In genomic region chr3:149016242-149016641, GRCh38 we compare ENCODE assay signal across 22 cellular contexts. TPM values are rescaled to one million over a fixed set of nuclear protein-coding genes. Genes with fewer than 3 reads are reported as not detected.
DNase-seq lines count a peak whose midpoint lies in the region; ATAC-seq and TF ChIP-seq lines count a peak whose summit lies in the region.
"Had no signal": no experiment of that assay in that cellular context is flagged by ENCODE, and none has a peak within 500 bp of the region (broad histone marks: within the 10 kb centered on the region; RNA-seq: fewer than 3 reads in every experiment).

No MANE protein-coding gene starts in this region.

- H3K4me1 ChIP-seq in HCT116 (ENCODE audit: control insufficient read depth in 1 of 2, insufficient read depth in 2 of 2, low read length in 2 of 2) (no peaks in the 10 kb centered on the region), osteoblast (ENCODE audit: insufficient read depth, low read length) (peaks cover 74% of the 10 kb centered on the region)
- H3K4me1 ChIP-seq: upper lobe of right lung had no signal

- BruUV-seq in HCT116 (replicated peaks; lab: Mats Ljungman, UMichigan), result no TSS peak

- peak overlapping the region; percentile 5 to 69 for H3K27ac Mint-ChIP-seq in effector memory CD8-positive, alpha-beta T cell
- H3K27ac Mint-ChIP-seq: activated T-helper 2 cell treated with anti-CD3 and anti-CD28 coated beads, Interferon-gamma antibody, Interleukin-2, Interleukin-4, amounts not matched to agents 10 μg/mL and 5 μg/mL and 100 μg/mL, durations not matched to agents 14 hours and 24 hours and 36 hours; stimulated activated memory B cell treated with anti-CD40 and anti-IgM and Interleukin-4, amounts not matched to agents 10 μg/mL and 1 μg/mL and 100 μg/mL, for 72 hours had no signal

- H3K4me3 ChIP-seq in HCT116 (replicated peaks in 1 of 2; ENCODE audit: low read depth in 1 of 2, low read length in 2 of 2) (no peak overlapping the region), osteoblast (ENCODE audit: insufficient read depth, low read length) (no peak overlapping the region)
- H3K4me3 ChIP-seq: upper lobe of right lung had no signal

- H3K27me3 ChIP-seq in HCT116 (ENCODE audit: insufficient read depth, low read length) (no peaks in the 10 kb centered on the region), osteoblast (ENCODE audit: insufficient read depth, low read length) (no peaks in the 10 kb centered on the region)
- H3K27me3 ChIP-seq: upper lobe of right lung had no signal

- H3K27me3 Mint-ChIP-seq in effector memory CD8-positive, alpha-beta T cell, result no peaks in the 10 kb centered on the region
- H3K27me3 Mint-ChIP-seq: stimulated activated memory B cell treated with anti-CD40 and anti-IgM and Interleukin-4, amounts not matched to agents 10 μg/mL and 1 μg/mL and 100 μg/mL, for 72 hours had no signal

- H3K4me1 Mint-ChIP-seq in effector memory CD8-positive, alpha-beta T cell (ENCODE audit: low read depth in 2 of 2), result peaks cover 50 to 62% of the 10 kb centered on the region in 2 donors
- H3K4me1 Mint-ChIP-seq: stimulated activated memory B cell treated with anti-CD40 and anti-IgM and Interleukin-4, amounts not matched to agents 10 μg/mL and 1 μg/mL and 100 μg/mL, for 72 hours had no signal

- POLR2A ChIA-PET in HCT116 (lab: Charles Lee), result no interaction called here

- no peaks in the 10 kb centered on the region for H3K9me3 Mint-ChIP-seq in effector memory CD8-positive, alpha-beta T cell
- H3K9me3 Mint-ChIP-seq: activated T-helper 2 cell treated with anti-CD3 and anti-CD28 coated beads, Interferon-gamma antibody, Interleukin-2, Interleukin-4, amounts not matched to agents 10 μg/mL and 5 μg/mL and 100 μg/mL, durations not matched to agents 14 hours and 24 hours and 36 hours; stimulated activated memory B cell treated with anti-CD40 and anti-IgM and Interleukin-4, amounts not matched to agents 10 μg/mL and 1 μg/mL and 100 μg/mL, for 72 hours had no signal

- no peaks in the 10 kb centered on the region for H3K9me2 ChIP-seq in HCT116 (ENCODE audit: insufficient read depth)

- H3K79me2 ChIP-seq in HCT116 (ENCODE audit: insufficient read depth, low read length), result no peaks in the 10 kb centered on the region
- peaks cover 20% of the 10 kb centered on the region for H3K79me2 ChIP-seq in osteoblast (ENCODE audit: insufficient read depth, low read length)

- ATAC-seq in HCT116, result peak; percentile 69
- no peak for ATAC-seq in effector memory CD8-positive, alpha-beta T cell (replicated peaks)
- ATAC-seq: stimulated activated memory B cell treated with anti-CD40 and anti-IgM and Interleukin-4, amounts not matched to agents 10 μg/mL and 1 μg/mL and 100 μg/mL, for 72 hours; upper lobe of right lung had no signal

- H3K4me2 ChIP-seq in HCT116 (ENCODE audit: low read length) (no peak overlapping the region), osteoblast (ENCODE audit: insufficient read depth, low read length) (peak overlapping the region; percentile 49)

- peaks cover 41% of the 10 kb centered on the region for H3K36me3 Mint-ChIP-seq in effector memory CD8-positive, alpha-beta T cell (ENCODE audit: insufficient read depth)

- H3K9ac ChIP-seq in HCT116 (ENCODE audit: low read length), result no peak overlapping the region

- H3K9me3 ChIP-seq in HCT116 (ENCODE audit: control insufficient read depth in 1 of 2, insufficient read depth in 1 of 2, low read depth in 1 of 2, low read length in 2 of 2), result no peaks in the 10 kb centered on the region
- H3K9me3 ChIP-seq in osteoblast (ENCODE audit: low read depth, low read length), result no peaks in the 10 kb centered on the region
- H3K9me3 ChIP-seq: upper lobe of right lung had no signal

- TF ChIP-seq CTCF in HCT116 (IDR thresholded peaks at IDR 0.05 in 2 of 3, conservative IDR thresholded peaks at IDR 0.05 in 1 of 3; ENCODE audit: borderline replicate concordance in 1 of 3, insufficient read depth in 1 of 3, low read depth in 2 of 3, low read length in 2 of 3), result no peak
- TF ChIP-seq CTCF in osteoblast (IDR thresholded peaks at IDR 0.05; ENCODE audit: extremely low read depth, low read depth, low read length), result no peak

- peak overlapping the region; percentile 2 to 23 for H3K4me3 Mint-ChIP-seq in effector memory CD8-positive, alpha-beta T cell
- H3K4me3 Mint-ChIP-seq: stimulated activated memory B cell treated with anti-CD40 and anti-IgM and Interleukin-4, amounts not matched to agents 10 μg/mL and 1 μg/mL and 100 μg/mL, for 72 hours had no signal

- peak; percentile 11 for DNase-seq in DMS 273 (lab: John Stamatoyannopoulos, UW; ENCODE audit: unreplicated experiment)
- no peak for DNase-seq in DMS 273 treated with DMSO at 0.1 percent for 48 hours (lab: John Stamatoyannopoulos, UW)
- DNase-seq in HCT116 (ENCODE audit: low read depth, low spot score), result no peak
- DNase-seq in effector memory CD8-positive, alpha-beta T cell, result no peak
- DNase-seq in osteoblast (ENCODE audit: insufficient read length, low spot score, missing footprints), result no peak
- DNase-seq in NCI-H1694 (lab: John Stamatoyannopoulos, UW), result no peak
- no peak for DNase-seq in AML-193 (lab: John Stamatoyannopoulos, UW)
- no peak for DNase-seq in stimulated activated CD4-positive, alpha-beta T cell treated with anti-CD3 and anti-CD28 coated beads, Interleukin-12 subunit alpha, Interleukin-12 subunit beta, amount 100 ng/mL, for 4 hours
- DNase-seq: activated CD4-positive, alpha-beta T cell treated with anti-CD3 and anti-CD28 coated beads, Interleukin-2, amount 50 U/mL, for 48 hours; head of caudate nucleus; islet precursor cell; KBM-7; NCI-H1092; NCI-H748 treated with DMSO at 0.1 percent for 48 hours; occipital lobe; small intestine; upper lobe of right lung had no signal

- no peak for TF ChIP-seq RAD21 in HCT116 (IDR thresholded peaks at IDR 0.05; ENCODE audit: low read depth)

- intact Hi-C loops in HCT116 (cut with micrococcal nuclease), result no loop called here

- H4K20me1 ChIP-seq in HCT116 (ENCODE audit: insufficient read depth) (no peaks in the 10 kb centered on the region), osteoblast (ENCODE audit: insufficient read depth, low read length) (peaks cover 3% of the 10 kb centered on the region)

- no peak for TF ChIP-seq POLR2A in HCT116 (IDR thresholded peaks at IDR 0.05; ENCODE audit: borderline replicate concordance, extremely low read depth, insufficient read depth, insufficient read length)

- H3K36me3 ChIP-seq in HCT116 (ENCODE audit: control insufficient read depth in 1 of 2, insufficient read depth in 2 of 2, low read length in 2 of 2), result no peaks in the 10 kb centered on the region
- H3K36me3 ChIP-seq in osteoblast (ENCODE audit: insufficient read depth, low read length), result peaks cover 12% of the 10 kb centered on the region

- H3K27ac ChIP-seq in HCT116 (ENCODE audit: low read depth, low read length), result no peak overlapping the region
- H3K27ac ChIP-seq in osteoblast (ENCODE audit: low read depth, low read length), result peak overlapping the region; percentile 85
- H3K27ac ChIP-seq: 22Rv1, C4-2B, HL-60, upper lobe of right lung had no signal

- RAD21 ChIA-PET in HCT116 (lab: Charles Lee; ENCODE audit: low non-redundant PET in 1 of 2, low total read pairs in 2 of 2, uncharacterized antibody in 2 of 2, unreplicated experiment in 2 of 2), result no interaction called here

- CTCF ChIA-PET in HCT116 (lab: Charles Lee), result interaction anchor here (0.7 kb wide), 1 partner anchor 261 kb away, joined by 3 read pairs; no protein-coding TSS in a partner anchor

- no peak overlapping the region for H2AFZ ChIP-seq in HCT116 (ENCODE audit: low read depth, low read length, poor library complexity, severe bottlenecking)
- no peak overlapping the region for H2AFZ ChIP-seq in osteoblast (ENCODE audit: low read length)

TF ChIP-seq in HCT116, 20 proteins besides CTCF, POLR2A, EP300 and RAD21:
- TF ChIP-seq ZFX (IDR thresholded peaks at IDR 0.05) (no peak), POLR2AphosphoS5 (IDR thresholded peaks at IDR 0.05; ENCODE audit: low read depth, low read length) (no peak)
TF ChIP-seq in HCT116: peak in this region for 0.

RNA-seq across cellular contexts. Expression of gene GYG1, which starts 24.9 kb away (rescaled TPM):
- 28.9 TPM for total RNA-seq in HCT116 (2021; ENCODE audit: unreplicated experiment)
- 26.7 and 27.8 TPM in 2 replicates for polyA plus RNA-seq in HCT116 (2012)
- total RNA-seq in osteoblast, result 42.3 and 54.8 TPM in 2 replicates
